Comparison of ENCODE assay signal across 9 cellular contexts in genomic region chr7:27130540-27131389, GRCh38. TPM values are rescaled to one million over a fixed set of nuclear protein-coding genes. Genes with fewer than 3 reads are reported as not detected.
DNase-seq lines count a peak whose midpoint lies in the region; ATAC-seq and TF ChIP-seq lines count a peak whose summit lies in the region.
"Had no signal": no experiment of that assay in that cellular context is flagged by ENCODE, and none has a peak within 500 bp of the region (broad histone marks: within the 10 kb centered on the region; RNA-seq: fewer than 3 reads in every experiment).

Gene HOXA4 (minus strand): TSS chr7:27130757. CDS start chr7:27130733, 24 bp downstream.

- H3K4me2 ChIP-seq in trophoblast cell (ENCODE audit: low read length) = peak within 1 kb of the TSS; percentile 79

- H3K36me3 ChIP-seq in trophoblast cell (ENCODE audit: control insufficient read depth in 1 of 2, insufficient read depth in 2 of 2, low read length in 2 of 2) (no peaks in the 10 kb centered on the region), transverse colon (no peaks in the 10 kb centered on the region)

- H3K4me3 Mint-ChIP-seq in glutamatergic neuron (ENCODE audit: unreplicated experiment) = peak within 1 kb of the TSS; percentile 69

- H3K27me3 ChIP-seq in trophoblast cell (ENCODE audit: insufficient read depth, low read length) = peaks cover 69% of the 10 kb centered on the region
- H3K27me3 ChIP-seq in transverse colon = no peaks in the 10 kb centered on the region

- in situ Hi-C loops in transverse colon (cut with MboI; ENCODE audit: low pct_ligation_motif_present in 1 of 4, low pct_unique_long_range_greater_than_20kb in 1 of 4, low sequenced_read_pairs in 3 of 4) = no loop called here

- no peak for ATAC-seq in GM21717 (IDR thresholded peaks at IDR 0.05; ENCODE audit: unreplicated experiment)

- H3K18ac ChIP-seq in trophoblast cell (ENCODE audit: low read length) = no peak within 1 kb of the TSS

- H3K79me1 ChIP-seq in trophoblast cell (ENCODE audit: low read length) = no peaks in the 10 kb centered on the region

- H4K91ac ChIP-seq in trophoblast cell (ENCODE audit: low read depth, low read length) = no peak within 1 kb of the TSS

- peaks cover 3% of the 10 kb centered on the region for H3K9me3 Mint-ChIP-seq in glutamatergic neuron (ENCODE audit: unreplicated experiment)

- H2AFZ ChIP-seq in trophoblast cell (ENCODE audit: insufficient read depth, low read length, poor library complexity) = peak within 1 kb of the TSS; percentile 87

- no CpG with 5 or more reads among the region's 67 CpGs for WGBS in trophoblast cell (ENCODE audit: extremely low coverage, insufficient coverage, insufficient read length)
- 14 to 20% methylated on average over 1 to 45 of the region's 67 CpGs for WGBS in transverse colon (ENCODE audit: low coverage in 1 of 2), 2 donors

- DNase-seq in NK-92 treated with Interleukin-12 subunit alpha and Interleukin-12 subunit beta, amount 100 ng/mL, for 24 hours (lab: John Stamatoyannopoulos, UW) = peak; percentile 78
- DNase-seq in NK-92 (lab: John Stamatoyannopoulos, UW; ENCODE audit: unreplicated experiment) = no peak
- DNase-seq in RKO (ENCODE audit: low spot score) = peak; percentile 89
- DNase-seq in activated gamma-delta T cell (lab: John Stamatoyannopoulos, UW) = peak; percentile 26
- DNase-seq in glutamatergic neuron = peak; percentile 81
- DNase-seq in trophoblast cell = peak; percentile 69 to 80
- DNase-seq in transverse colon = peak; percentile 94
- DNase-seq: DND-41 had no signal

- TF ChIP-seq CTCF in glutamatergic neuron (IDR thresholded peaks at IDR 0.05; ENCODE audit: partially characterized antibody, unreplicated experiment) (no peak), transverse colon (IDR thresholded peaks at IDR 0.05) (no peak)

- H3K4me3 ChIP-seq in trophoblast cell (ENCODE audit: low read depth, low read length) = peak within 1 kb of the TSS; percentile 56
- H3K4me3 ChIP-seq in transverse colon = peak within 1 kb of the TSS; percentile 62 to 77 (median 73)

- no peak within 1 kb of the TSS for H3K9ac ChIP-seq in trophoblast cell (ENCODE audit: low read length)

- H2BK12ac ChIP-seq in trophoblast cell (ENCODE audit: low read length) = no peak within 1 kb of the TSS

- H3K79me2 ChIP-seq in trophoblast cell (ENCODE audit: control insufficient read depth, insufficient read depth, low read length, poor library complexity) = no peaks in the 10 kb centered on the region

- no peak within 1 kb of the TSS for H2BK5ac ChIP-seq in trophoblast cell (ENCODE audit: low read depth, low read length, poor library complexity)

- no peak within 1 kb of the TSS for H3K4ac ChIP-seq in trophoblast cell (ENCODE audit: low read depth, low read length)

- H4K8ac ChIP-seq in trophoblast cell (ENCODE audit: low read depth, low read length) = peak within 1 kb of the TSS; percentile 59

- no peak within 1 kb of the TSS for H3K27ac ChIP-seq in trophoblast cell (ENCODE audit: low read depth, low read length)
- peak within 1 kb of the TSS; percentile 94 to 99 (median 96) for H3K27ac ChIP-seq in transverse colon

- H4K12ac ChIP-seq in trophoblast cell (ENCODE audit: low read depth, low read length) = no peak within 1 kb of the TSS

- H3K27me3 Mint-ChIP-seq in glutamatergic neuron (ENCODE audit: unreplicated experiment) = peaks cover 32% of the 10 kb centered on the region

- H2BK120ac ChIP-seq in trophoblast cell (ENCODE audit: insufficient read depth, low read length, poor library complexity) = no peak within 1 kb of the TSS

- H3K36me3 Mint-ChIP-seq in glutamatergic neuron (ENCODE audit: unreplicated experiment) = no peaks in the 10 kb centered on the region

- intact Hi-C loops in transverse colon (cut with DNase I; ENCODE audit: low total_unique reads) = no loop called here

- H3K4me1 Mint-ChIP-seq in glutamatergic neuron (ENCODE audit: low read depth, unreplicated experiment) = no peaks in the 10 kb centered on the region

- TF ChIP-seq POLR2A in transverse colon (IDR thresholded peaks at IDR 0.05) = peak; percentile 81

- TF ChIP-seq EP300 in transverse colon (IDR thresholded peaks at IDR 0.05; ENCODE audit: low read depth) = no peak

- H2AK5ac ChIP-seq in trophoblast cell (ENCODE audit: low read length) = no peak within 1 kb of the TSS

- peaks cover 8 to 10% of the 10 kb centered on the region in 2 experiments for H3K4me1 ChIP-seq in trophoblast cell (ENCODE audit: control insufficient read depth in 1 of 2, insufficient read depth in 2 of 2, low read length in 2 of 2)
- H3K4me1 ChIP-seq in transverse colon = peaks cover 41 to 90% (median 85%) of the 10 kb centered on the region in 4 donors

- no peak within 1 kb of the TSS for H3K27ac Mint-ChIP-seq in glutamatergic neuron (ENCODE audit: unreplicated experiment)

- no peak within 1 kb of the TSS for H3K14ac ChIP-seq in trophoblast cell (ENCODE audit: low read length)

- H3K9me3 ChIP-seq in trophoblast cell (ENCODE audit: insufficient read depth, low read depth, low read length) (peaks cover 14% of the 10 kb centered on the region), transverse colon (no peaks in the 10 kb centered on the region)

- H3K23ac ChIP-seq in trophoblast cell (ENCODE audit: low read length) = no peak within 1 kb of the TSS

RNA-seq across cellular contexts. Expression of gene HOXA4, which starts in this region (rescaled TPM):
- total RNA-seq in glutamatergic neuron (ENCODE audit: unreplicated experiment) (not detected), transverse colon (10 to 100 TPM in 2 of 4 donors, 1 to 10 TPM in 2; 3.5 to 42.4 (median 10.6) TPM)
- 0.03 TPM in 1 of 2 replicates, not detected in the other for polyA plus RNA-seq in trophoblast cell (2013)

Comparison
In these comparisons a context has a peak if more than half of its experiments do, and no peak if none do; other contexts are left out.
1. Peak in DNase-seq in glutamatergic neuron; RNA of the gene not detected or under 1 TPM.